8 cellular contexts compared by ENCODE assay signal in genomic region chr19:11356074-11356397, GRCh38. TPM values are rescaled to one million over a fixed set of nuclear protein-coding genes. Genes with fewer than 3 reads are reported as not detected.
A peak's percentile ranks its signal among the peaks of the same experiment; 100 is the strongest.
DNase-seq lines count a peak whose midpoint lies in the region; ATAC-seq and TF ChIP-seq lines count a peak whose summit lies in the region.

No MANE protein-coding gene starts in this region.

- no peak overlapping the region for H3K27ac ChIP-seq in AG04450 (ENCODE audit: low read depth, low read length)

- peak overlapping the region; percentile 80 for H3K4me3 Mint-ChIP-seq in dendritic cell treated with granulocyte-macrophage colony-stimulating factor and Interleukin-4, amounts not matched to agents 40 ng/mL and 50 ng/mL, for 4 days
- H3K4me3 Mint-ChIP-seq in natural killer cell treated with Interleukin-12 subunit alpha and Interleukin-12 subunit beta and Interleukin-15 and Interleukin-18, amount 100 ng/mL, for 72 hours, result peak overlapping the region; percentile 81

- POLR2A ChIA-PET in AG04450 (lab: Yijun Ruan, JAX), result no interaction called here

- no peak for ATAC-seq in natural killer cell treated with Interleukin-12 subunit alpha and Interleukin-12 subunit beta and Interleukin-15 and Interleukin-18, amount 100 ng/mL, for 72 hours

- peaks cover 27% of the 10 kb centered on the region for H3K4me1 Mint-ChIP-seq in dendritic cell treated with granulocyte-macrophage colony-stimulating factor and Interleukin-4, amounts not matched to agents 40 ng/mL and 50 ng/mL, for 4 days (ENCODE audit: low read depth)
- peaks cover 13 to 14% of the 10 kb centered on the region in 2 donors for H3K4me1 Mint-ChIP-seq in natural killer cell treated with Interleukin-12 subunit alpha and Interleukin-12 subunit beta and Interleukin-15 and Interleukin-18, amount 100 ng/mL, for 72 hours (ENCODE audit: low read depth in 2 of 2)

- no peak for DNase-seq in AG04450 (ENCODE audit: low read depth, low spot score)
- DNase-seq in LNCaP clone FGC (ENCODE audit: low read depth), result no peak
- DNase-seq in natural killer cell treated with Interleukin-12 subunit alpha and Interleukin-12 subunit beta and Interleukin-15 and Interleukin-18, amount 100 ng/mL, for 72 hours (ENCODE audit: low spot score), result no peak
- no peak for DNase-seq in iPS-NIHi7 (ENCODE audit: extremely low spot score)
- no peak for DNase-seq in DMS53 treated with DMSO at 0.1 percent for 48 hours (lab: John Stamatoyannopoulos, UW; ENCODE audit: unreplicated experiment)
- no peak for DNase-seq in SKM-1 treated with dmso at 0.1 percent for 144 hours (lab: John Stamatoyannopoulos, UW; ENCODE audit: unreplicated experiment)
- DNase-seq in NCI-H510A treated with DMSO at 0.1 percent for 48 hours (lab: John Stamatoyannopoulos, UW), result no peak

- intact Hi-C loops in dendritic cell treated with granulocyte-macrophage colony-stimulating factor and Interleukin-4, amounts not matched to agents 40 ng/mL and 50 ng/mL, for 4 days (cut with micrococcal nuclease), result no loop called here

- peak overlapping the region; percentile 81 for H3K4me3 ChIP-seq in AG04450 (ENCODE audit: low read depth, low read length)
- H3K4me3 ChIP-seq in LNCaP clone FGC (ENCODE audit: low read depth, low read length), result peak overlapping the region; percentile 80

- H3K27me3 ChIP-seq in AG04450 (ENCODE audit: control insufficient read depth, insufficient read depth, low read length), result no peaks in the 10 kb centered on the region

- no peaks in the 10 kb centered on the region for H3K9me3 Mint-ChIP-seq in dendritic cell treated with granulocyte-macrophage colony-stimulating factor and Interleukin-4, amounts not matched to agents 40 ng/mL and 50 ng/mL, for 4 days
- peaks cover 3% of the 10 kb centered on the region for H3K9me3 Mint-ChIP-seq in natural killer cell treated with Interleukin-12 subunit alpha and Interleukin-12 subunit beta and Interleukin-15 and Interleukin-18, amount 100 ng/mL, for 72 hours

- peak overlapping the region; percentile 67 for H3K27ac Mint-ChIP-seq in dendritic cell treated with granulocyte-macrophage colony-stimulating factor and Interleukin-4, amounts not matched to agents 40 ng/mL and 50 ng/mL, for 4 days
- peak overlapping the region; percentile 3 to 7 for H3K27ac Mint-ChIP-seq in natural killer cell treated with Interleukin-12 subunit alpha and Interleukin-12 subunit beta and Interleukin-15 and Interleukin-18, amount 100 ng/mL, for 72 hours

- TF ChIP-seq CTCF in AG04450 (IDR thresholded peaks at IDR 0.05; ENCODE audit: low read depth, low read length), result no peak
- no peak for TF ChIP-seq CTCF in LNCaP clone FGC (IDR thresholded peaks at IDR 0.05; ENCODE audit: control insufficient read depth, extremely low read depth, insufficient read depth)

- peaks cover 29% of the 10 kb centered on the region for H3K36me3 Mint-ChIP-seq in dendritic cell treated with granulocyte-macrophage colony-stimulating factor and Interleukin-4, amounts not matched to agents 40 ng/mL and 50 ng/mL, for 4 days (ENCODE audit: low read depth)
- H3K36me3 Mint-ChIP-seq in natural killer cell treated with Interleukin-12 subunit alpha and Interleukin-12 subunit beta and Interleukin-15 and Interleukin-18, amount 100 ng/mL, for 72 hours, result no peaks in the 10 kb centered on the region

- CTCF ChIA-PET in AG04450 (lab: Charles Lee), result no interaction called here

- no peaks in the 10 kb centered on the region for H3K27me3 Mint-ChIP-seq in dendritic cell treated with granulocyte-macrophage colony-stimulating factor and Interleukin-4, amounts not matched to agents 40 ng/mL and 50 ng/mL, for 4 days
- H3K27me3 Mint-ChIP-seq in natural killer cell treated with Interleukin-12 subunit alpha and Interleukin-12 subunit beta and Interleukin-15 and Interleukin-18, amount 100 ng/mL, for 72 hours, result peaks cover 0 to 6% of the 10 kb centered on the region in 2 donors

- H3K9me3 ChIP-seq in AG04450 (ENCODE audit: control insufficient read depth, insufficient read depth, low read length), result no peaks in the 10 kb centered on the region

RNA-seq across cellular contexts. Expression of gene PLPPR2, which starts 0.8 kb away (rescaled TPM):
- 13.8 and 18.5 TPM in 2 replicates for polyA plus RNA-seq in AG04450 (2011; rRNA removed)
- polyA minus RNA-seq in AG04450 (2011; rRNA and poly(A)+ RNA removed), result 11.5 and 21.1 TPM in 2 replicates
- 10 to 100 TPM in 1 of 2 donors, 1 to 10 TPM in 1; 9.4 to 11.3 TPM for total RNA-seq in natural killer cell treated with Interleukin-12 subunit alpha and Interleukin-12 subunit beta and Interleukin-15 and Interleukin-18, amount 100 ng/mL, for 72 hours

RNA-seq across cellular contexts. Expression of gene CCDC159, which starts 9.7 kb away (rescaled TPM):
- polyA plus RNA-seq in AG04450 (2011; rRNA removed), result 12.1 and 14.6 TPM in 2 replicates
- polyA minus RNA-seq in AG04450 (2011; rRNA and poly(A)+ RNA removed), result 7.5 and 14.5 TPM in 2 replicates
- total RNA-seq in natural killer cell treated with Interleukin-12 subunit alpha and Interleukin-12 subunit beta and Interleukin-15 and Interleukin-18, amount 100 ng/mL, for 72 hours, result 10 to 100 TPM; 26.5 to 37.8 TPM

RNA-seq across cellular contexts. Expression of gene TMEM205, which starts 10.0 kb away (rescaled TPM):
- polyA plus RNA-seq in AG04450 (2011; rRNA removed), result 71.9 and 90.6 TPM in 2 replicates
- polyA minus RNA-seq in AG04450 (2011; rRNA and poly(A)+ RNA removed), result 49.4 and 55.9 TPM in 2 replicates
- 10 to 100 TPM; 35.8 to 54.3 TPM for total RNA-seq in natural killer cell treated with Interleukin-12 subunit alpha and Interleukin-12 subunit beta and Interleukin-15 and Interleukin-18, amount 100 ng/mL, for 72 hours

RNA-seq across cellular contexts. Expression of gene RAB3D, which starts 16.6 kb away (rescaled TPM):
- polyA plus RNA-seq in AG04450 (2011; rRNA removed), result 15.6 and 17.0 TPM in 2 replicates
- 50.1 and 73.3 TPM in 2 replicates for polyA minus RNA-seq in AG04450 (2011; rRNA and poly(A)+ RNA removed)
- total RNA-seq in natural killer cell treated with Interleukin-12 subunit alpha and Interleukin-12 subunit beta and Interleukin-15 and Interleukin-18, amount 100 ng/mL, for 72 hours, result 10 to 100 TPM; 17.5 to 33.4 TPM

RNA-seq across cellular contexts. Expression of gene SWSAP1, which starts 18.4 kb away (rescaled TPM):
- polyA plus RNA-seq in AG04450 (2011; rRNA removed), result 0.88 and 0.89 TPM in 2 replicates
- 0.30 and 0.51 TPM in 2 replicates for polyA minus RNA-seq in AG04450 (2011; rRNA and poly(A)+ RNA removed)
- total RNA-seq in natural killer cell treated with Interleukin-12 subunit alpha and Interleukin-12 subunit beta and Interleukin-15 and Interleukin-18, amount 100 ng/mL, for 72 hours, result 1 to 10 TPM; 1.6 to 3.0 TPM
